In genomic region chr1:119613769-119614358, GRCh38 we compare ENCODE assay signal across 8 cellular contexts. TPM values are rescaled to one million over a fixed set of nuclear protein-coding genes. Genes with fewer than 3 reads are reported as not detected.
DNase-seq lines count a peak whose midpoint lies in the region; ATAC-seq, FAIRE-seq and TF ChIP-seq lines count a peak whose summit lies in the region.

No MANE protein-coding gene starts in this region.

- H3K36me3 Mint-ChIP-seq in naive thymus-derived CD4-positive, alpha-beta T cell, result no peaks in the 10 kb centered on the region

- TF ChIP-seq CTCF in D721Med (IDR thresholded peaks at IDR 0.05; ENCODE audit: insufficient read depth, missing control alignments), result peak; percentile 84
- peak; percentile 76 for TF ChIP-seq CTCF in epithelial cell of proximal tubule (conservative IDR thresholded peaks at IDR 0.05; ENCODE audit: low read depth, low read length)

- H3K9me3 Mint-ChIP-seq in naive thymus-derived CD4-positive, alpha-beta T cell, result no peaks in the 10 kb centered on the region

- peaks cover 0 to 13% (median 7%) of the 10 kb centered on the region in 5 donors for H3K27me3 Mint-ChIP-seq in naive thymus-derived CD4-positive, alpha-beta T cell

- POLR2A ChIA-PET in naive thymus-derived CD4-positive, alpha-beta T cell (lab: Charles Lee), result no interaction called here

- CTCF ChIA-PET in naive thymus-derived CD4-positive, alpha-beta T cell (lab: Charles Lee), result interaction anchor here (0.6 to 1.1 kb wide), 2 partner anchors 63 to 384 kb away, joined by 4 to 5 read pairs; no protein-coding TSS in a partner anchor

- intact Hi-C loops in naive thymus-derived CD4-positive, alpha-beta T cell (cut with micrococcal nuclease), result loop anchor here (1.0 to 5.0 kb wide), 3 partner anchors 49 to 353 kb away; no protein-coding TSS in a partner anchor

- H3K27ac Mint-ChIP-seq in naive thymus-derived CD4-positive, alpha-beta T cell, result no peak overlapping the region

- H3K4me3 ChIP-seq in epithelial cell of proximal tubule (ENCODE audit: low read depth, low read length), result no peak overlapping the region
- H3K4me3 ChIP-seq in naive thymus-derived CD4-positive, alpha-beta T cell (ENCODE audit: low read length), result no peak overlapping the region

- DNase-seq in D721Med (ENCODE audit: insufficient read length, low spot score) (peak; percentile 41), HPDE6-E6E7 (ENCODE audit: extremely low spot score) (peak; percentile 41), NOMO-1 treated with DMSO at 0.1 percent for 48 hours (lab: John Stamatoyannopoulos, UW; ENCODE audit: unreplicated experiment) (peak; percentile 77), epithelial cell of proximal tubule (ENCODE audit: low read depth) (no peak)
- DNase-seq in activated CD8-positive, alpha-beta memory T cell treated with anti-CD3 and anti-CD28 coated beads for 48 hours (ENCODE audit: low read depth in 2 of 3, low spot score in 2 of 3), result peak; percentile 19 to 53 (median 36)
- DNase-seq in naive thymus-derived CD4-positive, alpha-beta T cell, result peak; percentile 18 to 77 (median 40)
- peak; percentile 41 for DNase-seq in stimulated activated naive CD4-positive, alpha-beta T cell treated with Interleukin-2 at 50 U/mL for 16 hours (lab: John Stamatoyannopoulos, UW)

- no peaks in the 10 kb centered on the region for H3K36me3 ChIP-seq in naive thymus-derived CD4-positive, alpha-beta T cell (ENCODE audit: control insufficient read depth in 2 of 3, insufficient read depth in 3 of 3, low read length in 3 of 3)

- H3K27me3 ChIP-seq in naive thymus-derived CD4-positive, alpha-beta T cell (ENCODE audit: control insufficient read depth in 2 of 2, insufficient read depth in 2 of 2, low read length in 2 of 2), result no peaks in the 10 kb centered on the region

- no peak for FAIRE-seq in D721Med (lab: Jason Lieb, UNC)

- no peak overlapping the region for H3K27ac ChIP-seq in naive thymus-derived CD4-positive, alpha-beta T cell (ENCODE audit: low read depth, low read length)

- H3K9me3 ChIP-seq in naive thymus-derived CD4-positive, alpha-beta T cell (ENCODE audit: control insufficient read depth in 2 of 3, low read length in 3 of 3), result no peaks in the 10 kb centered on the region

- no peaks in the 10 kb centered on the region for H3K4me1 ChIP-seq in naive thymus-derived CD4-positive, alpha-beta T cell (ENCODE audit: control insufficient read depth in 2 of 2, insufficient read depth in 2 of 2, low read length in 2 of 2)

- no peak overlapping the region for H3K4me3 Mint-ChIP-seq in naive thymus-derived CD4-positive, alpha-beta T cell

- ATAC-seq in GM21360 (IDR thresholded peaks at IDR 0.05; ENCODE audit: unreplicated experiment), result peak; percentile 74
- ATAC-seq in naive thymus-derived CD4-positive, alpha-beta T cell, result peak; percentile 78

- H3K4me1 Mint-ChIP-seq in naive thymus-derived CD4-positive, alpha-beta T cell, result peaks cover 0 to 3% (median 0%) of the 10 kb centered on the region in 7 donors

RNA-seq across cellular contexts. Expression of gene ZNF697, which starts 34.2 kb away (rescaled TPM):
- 5.7 and 6.8 TPM in 2 replicates for total RNA-seq in epithelial cell of proximal tubule
- total RNA-seq in naive thymus-derived CD4-positive, alpha-beta T cell, result 1 to 10 TPM in 1 of 5 experiments, under 1 TPM in 4; 0.08 to 2.1 (median 0.24) TPM
- polyA plus RNA-seq in naive thymus-derived CD4-positive, alpha-beta T cell, result not detected
